Comparison of ENCODE assay signal across 12 cellular contexts in genomic region chr9:109512170-109512756, GRCh38. TPM values are rescaled to one million over a fixed set of nuclear protein-coding genes. Genes with fewer than 3 reads are reported as not detected.
"Had no signal": no experiment of that assay in that cellular context is flagged by ENCODE, and none has a peak within 500 bp of the region (broad histone marks: within the 10 kb centered on the region; RNA-seq: fewer than 3 reads in every experiment).

No MANE protein-coding gene starts in this region.

- H3K4me3 ChIP-seq: left lung had no signal

- DNase-seq: activated B cell treated with CpG ODN at 0.5 μM for 24 hours; activated CD4-positive, alpha-beta T cell treated with anti-CD3 and anti-CD28 coated beads, Interleukin-2, amount 10 ng/mL, durations not matched to agents 7 days and 5 days; activated naive CD4-positive, alpha-beta T cell; anterior cingulate cortex; cortex of kidney; effector CD4-positive, alpha-beta T cell; foreskin fibroblast; hippocampal formation; left lung; naive B cell; stimulated activated CD4-positive, alpha-beta T cell treated with anti-CD3 and anti-CD28 coated beads, Interleukin-2, amount 100 ng/mL, for 48 hours had no signal

- ATAC-seq: left lung; stimulated activated memory B cell treated with anti-CD40 and anti-IgM and Interleukin-4, amounts not matched to agents 10 μg/mL and 1 μg/mL and 100 μg/mL, for 72 hours had no signal

RNA-seq across cellular contexts. Expression of gene PTPN3, which starts 14.2 kb away (rescaled TPM):
- total RNA-seq: activated CD4-positive, alpha-beta T cell treated with anti-CD3 and anti-CD28 coated beads, Interleukin-2, amount 10 ng/mL, durations not matched to agents 7 days and 5 days had no signal
